In the genomic region with DNA sequence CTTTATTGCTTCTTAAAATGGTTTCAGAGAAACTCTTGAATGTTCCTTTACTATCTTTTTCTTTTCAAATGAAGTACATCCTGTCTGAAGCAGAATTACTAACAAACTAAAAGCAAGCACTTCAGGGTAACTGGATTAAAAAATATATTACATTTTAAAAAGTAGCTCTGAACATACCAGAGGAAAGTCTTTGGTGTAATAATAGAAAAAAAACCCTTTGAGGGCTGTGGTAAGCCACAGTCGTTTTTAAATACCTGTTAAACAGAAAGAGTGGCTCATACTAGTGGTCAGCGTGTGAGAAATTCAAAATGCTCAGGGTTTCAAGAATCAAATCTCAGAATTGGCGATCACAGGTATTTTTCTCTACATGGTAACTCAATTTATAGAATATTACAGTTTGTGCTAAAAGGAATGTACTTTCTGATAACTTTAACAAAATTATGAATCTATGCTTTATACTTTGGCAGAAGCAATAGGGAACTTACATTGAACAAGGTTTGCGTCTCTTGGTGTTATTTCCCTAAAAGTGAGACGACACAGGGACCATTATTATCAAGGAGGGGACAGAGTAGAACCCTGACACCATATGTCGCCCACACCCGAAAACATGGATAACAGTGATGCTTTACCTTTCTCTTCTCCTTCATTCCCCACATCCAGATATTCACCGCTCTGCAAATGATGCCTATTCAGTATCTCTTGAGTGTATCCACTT, we compare ENCODE assay signal across 9 cellular contexts.
DNase-seq lines count a peak whose midpoint lies in the region; ATAC-seq lines count a peak whose summit lies in the region.
"Had no signal": no experiment of that assay in that cellular context is flagged by ENCODE, and none has a peak within 500 bp of the region (broad histone marks: within the 10 kb centered on the region; RNA-seq: fewer than 3 reads in every experiment).

No MANE protein-coding gene starts in this region.

- DNase-seq in activated T-helper 2 cell treated with anti-CD3 and anti-CD28 coated beads, Interferon-gamma antibody, Interleukin-2, Interleukin-4, amounts not matched to agents 10 μg/mL and 5 μg/mL and 100 μg/mL, durations not matched to agents 14 hours and 24 hours and 36 hours (ENCODE audit: low spot score), result no peak
- DNase-seq in NCI-H69 (lab: John Stamatoyannopoulos, UW) (no peak), NCI-H2081 treated with DMSO at 0.1 percent for 48 hours (lab: John Stamatoyannopoulos, UW) (no peak), NCI-H446 (lab: John Stamatoyannopoulos, UW) (no peak)
- DNase-seq in activated CD8-positive, alpha-beta memory T cell treated with anti-CD3 and anti-CD28 coated beads for 24 hours, result no peak

- H3K4me1 Mint-ChIP-seq in activated T-helper 2 cell treated with anti-CD3 and anti-CD28 coated beads, Interferon-gamma antibody, Interleukin-2, Interleukin-4, amounts not matched to agents 10 μg/mL and 5 μg/mL and 100 μg/mL, durations not matched to agents 14 hours and 24 hours and 36 hours (ENCODE audit: low read depth), result peaks cover 60% of the 10 kb centered on the region

- no peaks in the 10 kb centered on the region for H3K27me3 Mint-ChIP-seq in activated T-helper 2 cell treated with anti-CD3 and anti-CD28 coated beads, Interferon-gamma antibody, Interleukin-2, Interleukin-4, amounts not matched to agents 10 μg/mL and 5 μg/mL and 100 μg/mL, durations not matched to agents 14 hours and 24 hours and 36 hours (ENCODE audit: low read depth)

- peaks cover 16% of the 10 kb centered on the region for H3K9me3 Mint-ChIP-seq in activated T-helper 2 cell treated with anti-CD3 and anti-CD28 coated beads, Interferon-gamma antibody, Interleukin-2, Interleukin-4, amounts not matched to agents 10 μg/mL and 5 μg/mL and 100 μg/mL, durations not matched to agents 14 hours and 24 hours and 36 hours
- H3K9me3 Mint-ChIP-seq: dendritic cell treated with granulocyte-macrophage colony-stimulating factor and Interleukin-4, amounts not matched to agents 40 ng/mL and 50 ng/mL, for 4 days had no signal

- intact Hi-C loops in activated T-helper 2 cell treated with anti-CD3 and anti-CD28 coated beads, Interferon-gamma antibody, Interleukin-2, Interleukin-4, amounts not matched to agents 10 μg/mL and 5 μg/mL and 100 μg/mL, durations not matched to agents 14 hours and 24 hours and 36 hours (cut with micrococcal nuclease), result loop anchor here (1.0 to 5.0 kb wide), 4 partner anchors 8 to 170 kb away; a partner anchor contains a TSS

- no peak overlapping the region for H3K4me3 Mint-ChIP-seq in activated T-helper 2 cell treated with anti-CD3 and anti-CD28 coated beads, Interferon-gamma antibody, Interleukin-2, Interleukin-4, amounts not matched to agents 10 μg/mL and 5 μg/mL and 100 μg/mL, durations not matched to agents 14 hours and 24 hours and 36 hours (ENCODE audit: low read depth)
- H3K4me3 Mint-ChIP-seq: dendritic cell treated with granulocyte-macrophage colony-stimulating factor and Interleukin-4, amounts not matched to agents 40 ng/mL and 50 ng/mL, for 4 days had no signal

- H3K4me3 ChIP-seq in GM08714 (ENCODE audit: low read length), result peak overlapping the region; percentile 25; the same call in 1 of the 2 replicates

- H3K27ac Mint-ChIP-seq in activated T-helper 2 cell treated with anti-CD3 and anti-CD28 coated beads, Interferon-gamma antibody, Interleukin-2, Interleukin-4, amounts not matched to agents 10 μg/mL and 5 μg/mL and 100 μg/mL, durations not matched to agents 14 hours and 24 hours and 36 hours, result peak overlapping the region; percentile 73
- H3K27ac Mint-ChIP-seq: dendritic cell treated with granulocyte-macrophage colony-stimulating factor and Interleukin-4, amounts not matched to agents 40 ng/mL and 50 ng/mL, for 4 days had no signal

- peak; percentile 98 for ATAC-seq in GM19351 (IDR thresholded peaks at IDR 0.05; ENCODE audit: unreplicated experiment)
- peak; percentile 94 for ATAC-seq in HG03060 (IDR thresholded peaks at IDR 0.05; ENCODE audit: low read depth, unreplicated experiment)

- H3K36me3 Mint-ChIP-seq in activated T-helper 2 cell treated with anti-CD3 and anti-CD28 coated beads, Interferon-gamma antibody, Interleukin-2, Interleukin-4, amounts not matched to agents 10 μg/mL and 5 μg/mL and 100 μg/mL, durations not matched to agents 14 hours and 24 hours and 36 hours (ENCODE audit: low read depth), result peaks cover 15% of the 10 kb centered on the region
